ENCODE assay signal across 16 cellular contexts in the genomic region with DNA sequence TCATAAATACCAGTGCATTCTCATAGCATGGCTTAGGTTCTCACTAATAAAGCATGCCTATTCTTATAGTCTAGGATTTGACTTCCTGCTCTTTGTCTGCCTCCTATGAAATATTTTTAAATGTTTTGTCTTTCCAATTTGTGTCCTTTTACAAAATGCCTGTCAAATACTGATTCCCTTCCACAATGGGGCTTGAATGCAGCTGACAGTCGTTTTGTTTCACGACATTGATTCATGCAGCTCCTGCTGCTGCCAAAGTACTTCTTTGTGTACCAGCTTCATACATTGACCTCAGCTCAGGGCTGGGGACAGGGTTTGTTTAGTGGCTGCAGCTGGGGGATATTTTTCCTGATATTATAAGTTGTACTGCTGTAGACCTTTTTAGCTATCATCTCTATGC.
A peak's percentile ranks its signal among the peaks of the same experiment; 100 is the strongest.
DNase-seq lines count a peak whose midpoint lies in the region; ATAC-seq and TF ChIP-seq lines count a peak whose summit lies in the region.
"Had no signal": no experiment of that assay in that cellular context is flagged by ENCODE, and none has a peak within 500 bp of the region (broad histone marks: within the 10 kb centered on the region; RNA-seq: fewer than 3 reads in every experiment).

No MANE protein-coding gene starts in this region.

- H2AFZ ChIP-seq in neural progenitor cell (replicated peaks) = no peak overlapping the region

- no peak overlapping the region for H3K4me2 ChIP-seq in neural progenitor cell
- H3K4me2 ChIP-seq: KMS-11 had no signal

- no peak for TF ChIP-seq EP300 in tibial nerve (IDR thresholded peaks at IDR 0.05)

- no peak overlapping the region for H3K27ac ChIP-seq in neural progenitor cell
- no peak overlapping the region for H3K27ac ChIP-seq in tibial nerve
- H3K27ac ChIP-seq: KMS-11 had no signal

- WGBS in tibial nerve, 2 donors = 38 to 48% methylated on average over 2 of the region's 2 CpGs

- H3K4me1 Mint-ChIP-seq in neural progenitor cell = peaks cover 8% of the 10 kb centered on the region
- H3K4me1 Mint-ChIP-seq: CD8-positive, alpha-beta memory T cell had no signal

- H3K27me3 ChIP-seq in neural progenitor cell = no peaks in the 10 kb centered on the region
- no peaks in the 10 kb centered on the region for H3K27me3 ChIP-seq in tibial nerve

- ATAC-seq in HG03196 (IDR thresholded peaks at IDR 0.05; ENCODE audit: unreplicated experiment) = no peak
- ATAC-seq: HepG2, Right ventricle myocardium inferior had no signal

- no peaks in the 10 kb centered on the region for H3K27me3 Mint-ChIP-seq in neural progenitor cell (ENCODE audit: insufficient read depth, low read depth)
- H3K27me3 Mint-ChIP-seq: CD8-positive, alpha-beta memory T cell had no signal

- H3K9me3 ChIP-seq in neural progenitor cell (ENCODE audit: low read depth) (no peaks in the 10 kb centered on the region), tibial nerve (no peaks in the 10 kb centered on the region)

- H3K27ac Mint-ChIP-seq in neural progenitor cell = no peak overlapping the region
- H3K27ac Mint-ChIP-seq: CD8-positive, alpha-beta memory T cell had no signal

- no peaks in the 10 kb centered on the region for H3K9me3 Mint-ChIP-seq in neural progenitor cell

- no peak for TF ChIP-seq POLR2A in tibial nerve (IDR thresholded peaks at IDR 0.05)

- H3F3A ChIP-seq in neural progenitor cell (ENCODE audit: low read depth) = no peaks in the 10 kb centered on the region

- H3K9ac ChIP-seq in neural progenitor cell = no peak overlapping the region
- H3K9ac ChIP-seq: KMS-11 had no signal

- no peak overlapping the region for H3K4me3 Mint-ChIP-seq in neural progenitor cell
- H3K4me3 Mint-ChIP-seq: CD8-positive, alpha-beta memory T cell had no signal

- TF ChIP-seq CTCF in neural progenitor cell (IDR thresholded peaks at IDR 0.05) (no peak), tibial nerve (IDR thresholded peaks at IDR 0.05) (no peak)

- H3K36me3 ChIP-seq in neural progenitor cell (no peaks in the 10 kb centered on the region), tibial nerve (no peaks in the 10 kb centered on the region)

- H3K36me3 Mint-ChIP-seq in neural progenitor cell = no peaks in the 10 kb centered on the region
- H3K36me3 Mint-ChIP-seq: CD8-positive, alpha-beta memory T cell had no signal

- in situ Hi-C loops in KBM-7 (cut with MboI; ENCODE audit: low pct_unique_long_range_greater_than_20kb, low sequenced_read_pairs) = no loop called here

- no peaks in the 10 kb centered on the region for H4K20me1 ChIP-seq in neural progenitor cell (ENCODE audit: low read depth)

- H3K4me3 ChIP-seq in neural progenitor cell (no peak overlapping the region), tibial nerve (no peak overlapping the region)

- no peaks in the 10 kb centered on the region for H3K79me2 ChIP-seq in neural progenitor cell (ENCODE audit: low read depth)

- H3K4me1 ChIP-seq in neural progenitor cell (peaks cover 5% of the 10 kb centered on the region), tibial nerve (no peaks in the 10 kb centered on the region)

- DNase-seq in Ammon's horn (ENCODE audit: low spot score) (peak; percentile 17), NCI-H774 (lab: John Stamatoyannopoulos, UW) (peak; percentile 32), globus pallidus (ENCODE audit: low spot score) (peak; percentile 39), neural progenitor cell (ENCODE audit: low spot score) (peak; percentile 22), KBM-7 (no peak), tibial nerve (ENCODE audit: low spot score in 2 of 2) (no peak)
- DNase-seq: CD8-positive, alpha-beta memory T cell; MV-4-11; NCI-H2107; NCI-H226; NCI-H524; NK-92 treated with Interleukin-12 subunit alpha and Interleukin-12 subunit beta, amount 100 ng/mL, for 24 hours had no signal

Comparison
In these comparisons a context has a peak if more than half of its experiments do, and no peak if none do; other contexts are left out.
1. DNase-seq: peak in Ammon's horn (single experiment), NCI-H774 (single experiment), globus pallidus (single experiment) and neural progenitor cell (single experiment); none in KBM-7 (single experiment) and tibial nerve (0 of 2).